18 cellular contexts compared by ENCODE assay signal in the genomic region with DNA sequence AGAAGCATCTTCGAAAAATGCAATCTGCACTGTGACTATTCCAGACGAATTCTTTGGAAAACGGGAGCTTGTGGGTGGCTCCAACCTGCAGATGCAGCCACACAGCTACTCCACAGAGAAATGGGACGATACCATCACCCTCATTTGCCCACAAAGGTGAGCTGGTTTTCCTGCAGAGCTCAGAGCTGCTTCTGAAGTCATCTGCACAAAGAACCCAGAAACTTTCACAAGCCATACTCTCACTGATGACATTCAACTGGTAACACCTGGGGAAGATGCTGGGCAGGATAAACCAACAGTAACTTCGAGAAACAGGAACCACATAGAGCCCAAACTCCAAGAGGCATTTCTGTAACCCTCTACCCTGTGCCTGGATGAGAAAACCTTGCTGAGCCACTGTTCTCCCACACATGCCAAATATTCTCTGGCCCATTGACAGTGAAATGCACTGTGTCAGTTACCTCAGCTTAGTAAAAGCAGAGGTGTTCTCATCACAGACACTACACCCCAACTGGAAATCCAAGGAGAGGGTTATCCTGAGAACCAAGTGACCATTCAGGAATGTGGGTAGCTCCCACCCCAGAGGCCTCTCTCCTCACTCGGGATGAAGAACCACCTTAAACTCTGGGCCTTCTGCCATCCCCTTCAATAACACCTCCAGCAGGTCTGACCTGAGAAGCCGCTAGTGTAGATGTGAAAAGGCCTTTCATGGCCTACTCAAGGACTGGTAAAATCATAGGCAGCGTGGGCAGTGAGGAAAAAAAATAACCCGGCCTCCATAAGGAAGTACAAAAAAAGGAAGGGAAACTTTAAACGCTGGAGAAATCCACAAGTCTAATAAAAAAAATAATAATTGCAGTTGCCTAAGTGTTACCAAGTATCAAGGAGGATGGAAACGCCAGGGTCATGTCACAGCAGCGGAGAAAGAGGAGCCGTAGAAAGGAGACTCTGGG. TPM values are rescaled to one million over a fixed set of nuclear protein-coding genes. Genes with fewer than 3 reads are reported as not detected.
DNase-seq lines count a peak whose midpoint lies in the region; ATAC-seq and TF ChIP-seq lines count a peak whose summit lies in the region.
"Had no signal": no experiment of that assay in that cellular context is flagged by ENCODE, and none has a peak within 500 bp of the region (broad histone marks: within the 10 kb centered on the region; RNA-seq: fewer than 3 reads in every experiment).

No MANE protein-coding gene starts in this region.

- no peaks in the 10 kb centered on the region for H3K27me3 ChIP-seq in SK-N-SH (ENCODE audit: insufficient read depth)
- H3K27me3 ChIP-seq in right cardiac atrium (ENCODE audit: control insufficient read depth, insufficient read depth): no peaks in the 10 kb centered on the region
- H3K27me3 ChIP-seq in skeletal muscle satellite cell (ENCODE audit: control insufficient read depth, insufficient read depth, low read length): no peaks in the 10 kb centered on the region

- CTCF ChIA-PET in SK-N-SH (lab: Yijun Ruan, JAX) (interaction anchor here (0.7 to 3.8 kb wide), 4 partner anchors 9 to 44 kb away, joined by 3 to 17 read pairs (median 3); no protein-coding TSS in a partner anchor), WTC11 (lab: Charles Lee) (interaction anchor here (2.6 kb wide), 1 partner anchor 9 kb away, joined by 9 read pairs; no protein-coding TSS in a partner anchor)

- H3K9me2 ChIP-seq in SK-N-SH: no peaks in the 10 kb centered on the region

- H3K36me3 ChIP-seq in SK-N-SH (replicated peaks in 1 of 2; ENCODE audit: control insufficient read depth in 1 of 2, insufficient read depth in 2 of 2, low read length in 1 of 2) (no peaks in the 10 kb centered on the region), skeletal muscle satellite cell (ENCODE audit: insufficient read depth, low read length) (no peaks in the 10 kb centered on the region)

- H3K4me2 ChIP-seq in SK-N-SH: no peak overlapping the region
- H3K4me2 ChIP-seq in skeletal muscle satellite cell (ENCODE audit: low read length): no peak overlapping the region

- H3K27ac Mint-ChIP-seq in WTC11: no peak overlapping the region
- H3K27ac Mint-ChIP-seq in nephron progenitor cell: no peak overlapping the region
- H3K27ac Mint-ChIP-seq: activated naive CD8-positive, alpha-beta T cell; H9 had no signal

- DNase-seq in SK-N-SH (no peak), NCI-H226 (peak; percentile 70), right cardiac atrium (no peak), WTC11 (ENCODE audit: low spot score) (no peak), nephron progenitor cell (no peak), posterior cingulate gyrus (no peak)
- DNase-seq: CD8-positive, alpha-beta memory T cell; cerebellar nuclear complex; H9; midbrain; NCI-H146; NCI-H446; occipital lobe; OCI-M1; SW 1271 had no signal

- intact Hi-C loops in right cardiac atrium (cut with DNase I) (no loop called here), posterior cingulate gyrus (cut with DNase I) (no loop called here)

- H3K9ac ChIP-seq in SK-N-SH: no peak overlapping the region
- peak overlapping the region; percentile 82 for H3K9ac ChIP-seq in skeletal muscle satellite cell (ENCODE audit: low read depth, low read length)

- H3K27ac ChIP-seq in SK-N-SH (ENCODE audit: low read depth in 2 of 2, low read length in 1 of 2) (peak overlapping the region; percentile 72 to 89), right cardiac atrium (ENCODE audit: low read length) (peak overlapping the region; percentile 1)

- TF ChIP-seq EP300 in SK-N-SH (IDR thresholded peaks at IDR 0.05; ENCODE audit: borderline replicate concordance in 1 of 2, low read depth in 1 of 2, low read length in 1 of 2): no peak

- H3F3A ChIP-seq in SK-N-SH (replicated peaks; ENCODE audit: insufficient read depth): peaks cover 33% of the 10 kb centered on the region

- no peaks in the 10 kb centered on the region for H3K9me3 Mint-ChIP-seq in WTC11
- no peaks in the 10 kb centered on the region for H3K9me3 Mint-ChIP-seq in nephron progenitor cell
- H3K9me3 Mint-ChIP-seq: CD8-positive, alpha-beta memory T cell; H9 had no signal

- no peaks in the 10 kb centered on the region for H4K20me1 ChIP-seq in SK-N-SH (ENCODE audit: insufficient read depth)

- POLR2A ChIA-PET in SK-N-SH (lab: Yijun Ruan, JAX): no interaction called here
- POLR2A ChIA-PET in WTC11 (lab: Charles Lee): interaction anchor here (0.7 kb wide), 1 partner anchor 16 kb away, joined by 3 read pairs; no protein-coding TSS in a partner anchor

- no peaks in the 10 kb centered on the region for H3K36me3 Mint-ChIP-seq in WTC11
- H3K36me3 Mint-ChIP-seq in nephron progenitor cell (ENCODE audit: low read depth): peaks cover 4% of the 10 kb centered on the region
- H3K36me3 Mint-ChIP-seq: activated naive CD8-positive, alpha-beta T cell; CD8-positive, alpha-beta memory T cell had no signal

- TF ChIP-seq RAD21 in SK-N-SH (IDR thresholded peaks at IDR 0.05; ENCODE audit: low read length): no peak

- H3K4me3 ChIP-seq in SK-N-SH (ENCODE audit: low read depth in 2 of 2, low read length in 1 of 2): no peak overlapping the region
- H3K4me3 ChIP-seq in right cardiac atrium (ENCODE audit: low read length): no peak overlapping the region
- no peak overlapping the region for H3K4me3 ChIP-seq in skeletal muscle satellite cell (ENCODE audit: low read length)

- TF ChIP-seq CTCF in SK-N-SH (IDR thresholded peaks at IDR 0.05) (no peak), WTC11 (IDR thresholded peaks at IDR 0.05) (no peak), nephron progenitor cell (IDR thresholded peaks at IDR 0.05) (no peak)

- H3K9me3 ChIP-seq in SK-N-SH: no peaks in the 10 kb centered on the region
- H3K9me3 ChIP-seq in right cardiac atrium (ENCODE audit: control insufficient read depth, low read length): no peaks in the 10 kb centered on the region
- H3K9me3 ChIP-seq in skeletal muscle satellite cell (replicated peaks; ENCODE audit: low read length): no peaks in the 10 kb centered on the region

- no peaks in the 10 kb centered on the region for H3K4me1 Mint-ChIP-seq in WTC11
- no peaks in the 10 kb centered on the region for H3K4me1 Mint-ChIP-seq in nephron progenitor cell
- H3K4me1 Mint-ChIP-seq: H9 had no signal

- 94% methylated on average over 13 of the region's 13 CpGs for whole genome bisulfite sequencing in SK-N-SH (ENCODE audit: low lambda C conversion rate)
- WGBS in right cardiac atrium: 77% methylated on average over 13 of the region's 13 CpGs

- H3K27me3 Mint-ChIP-seq in WTC11 (ENCODE audit: low read depth) (no peaks in the 10 kb centered on the region), nephron progenitor cell (ENCODE audit: low read depth, poor library complexity) (peaks cover 3% of the 10 kb centered on the region)
- H3K27me3 Mint-ChIP-seq: activated naive CD8-positive, alpha-beta T cell had no signal

- no peak overlapping the region for H2AFZ ChIP-seq in SK-N-SH (ENCODE audit: low read depth)

- peaks cover 27 to 30% of the 10 kb centered on the region in 2 experiments; a peak in 3 of 4 replicates for H3K4me1 ChIP-seq in SK-N-SH (ENCODE audit: control insufficient read depth in 1 of 2, insufficient read depth in 2 of 2, low read depth in 1 of 2, low read length in 1 of 2)
- H3K4me1 ChIP-seq in right cardiac atrium (ENCODE audit: control insufficient read depth, insufficient read depth, low read length): peaks cover 4% of the 10 kb centered on the region
- H3K4me1 ChIP-seq in skeletal muscle satellite cell (ENCODE audit: control insufficient read depth, insufficient read depth, low read length): peaks cover 87% of the 10 kb centered on the region

- no peaks in the 10 kb centered on the region; the same call in 1 of the 2 replicates for H3K79me2 ChIP-seq in SK-N-SH (ENCODE audit: insufficient read depth)

- H3K4me3 Mint-ChIP-seq in WTC11: no peak overlapping the region
- H3K4me3 Mint-ChIP-seq in nephron progenitor cell: no peak overlapping the region
- H3K4me3 Mint-ChIP-seq: activated naive CD8-positive, alpha-beta T cell; CD8-positive, alpha-beta memory T cell; H9 had no signal

- ATAC-seq in SK-N-SH treated with all-trans-retinoic acid at 6 μM for 48 hours (no peak), right cardiac atrium (no peak), WTC11 (no peak)

TF ChIP-seq in SK-N-SH, 30 proteins besides CTCF, POLR2A, EP300 and RAD21 (continues in another document):
- TF ChIP-seq NRF1 (IDR thresholded peaks at IDR 0.05; ENCODE audit: low read depth, low read length) (no peak), FOXM1 (IDR thresholded peaks at IDR 0.05; ENCODE audit: low read depth) (no peak), RCOR1 (IDR thresholded peaks at IDR 0.05; ENCODE audit: low read length) (no peak)
- TF ChIP-seq, protein P1, sequence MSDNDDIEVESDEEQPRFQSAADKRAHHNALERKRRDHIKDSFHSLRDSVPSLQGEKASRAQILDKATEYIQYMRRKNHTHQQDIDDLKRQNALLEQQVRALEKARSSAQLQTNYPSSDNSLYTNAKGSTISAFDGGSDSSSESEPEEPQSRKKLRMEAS (IDR thresholded peaks at IDR 0.05; ENCODE audit: low read depth): no peak

TF ChIP-seq in SK-N-SH treated with all-trans-retinoic acid at 6 μM for 48 hours, 23 proteins besides CTCF, POLR2A, EP300 and RAD21 (continues in another document):
- TF ChIP-seq ZNF70 (CRISPR knock-in tag; IDR thresholded peaks at IDR 0.05): no peak

TF ChIP-seq in WTC11, 78 proteins besides CTCF, POLR2A, EP300 and RAD21 (continues in another document):
- TF ChIP-seq, protein P2, sequence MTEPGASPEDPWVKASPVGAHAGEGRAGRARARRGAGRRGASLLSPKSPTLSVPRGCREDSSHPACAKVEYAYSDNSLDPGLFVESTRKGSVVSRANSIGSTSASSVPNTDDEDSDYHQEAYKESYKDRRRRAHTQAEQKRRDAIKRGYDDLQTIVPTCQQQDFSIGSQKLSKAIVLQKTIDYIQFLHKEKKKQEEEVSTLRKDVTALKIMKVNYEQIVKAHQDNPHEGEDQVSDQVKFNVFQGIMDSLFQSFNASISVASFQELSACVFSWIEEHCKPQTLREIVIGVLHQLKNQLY (CRISPR knock-in tag; IDR thresholded peaks at IDR 0.05): no peak
- TF ChIP-seq, protein P1 (CRISPR knock-in tag; IDR thresholded peaks at IDR 0.05): no peak

RNA-seq across cellular contexts. Expression of a gene that starts 56.7 kb away (rescaled TPM):
- polyA plus RNA-seq in SK-N-SH (2012; rRNA removed) (1.1 TPM in 2 replicates), right cardiac atrium (0.18 TPM)
- 1.1 and 1.7 TPM in 2 replicates for polyA plus RNA-seq in SK-N-SH (2012; cell fraction: cytosol; rRNA removed)
- polyA plus RNA-seq in SK-N-SH (2012; cell fraction: nucleus; rRNA removed): 1.0 and 1.3 TPM in 2 replicates
- total RNA-seq in right cardiac atrium (under 1 TPM; 0.21 to 0.42 (median 0.38) TPM), WTC11 (2021) (1.1 to 1.3 TPM (median 1.2 TPM) in 3 replicates)
- total RNA-seq in skeletal muscle satellite cell (2012; rRNA removed): 0.87 and 1.5 TPM in 2 replicates

RNA-seq across cellular contexts. Expression of a gene that starts 56.8 kb away (rescaled TPM):
- polyA plus RNA-seq in SK-N-SH (2012; rRNA removed): 9.6 and 10.4 TPM in 2 replicates
- 8.6 and 10.1 TPM in 2 replicates for polyA plus RNA-seq in SK-N-SH (2012; cell fraction: cytosol; rRNA removed)
- 11.7 and 12.3 TPM in 2 replicates for polyA plus RNA-seq in SK-N-SH (2012; cell fraction: nucleus; rRNA removed)
- 10 to 100 TPM; 10.5 to 12.5 (median 11.5) TPM for total RNA-seq in right cardiac atrium
- polyA plus RNA-seq in right cardiac atrium: 4.7 TPM
- total RNA-seq in skeletal muscle satellite cell (2012; rRNA removed): 28.0 and 32.7 TPM in 2 replicates
- 62.2 to 74.9 TPM (median 64.0 TPM) in 3 replicates for total RNA-seq in WTC11 (2021)
